2 cellular contexts compared by ENCODE assay signal in the genomic region with DNA sequence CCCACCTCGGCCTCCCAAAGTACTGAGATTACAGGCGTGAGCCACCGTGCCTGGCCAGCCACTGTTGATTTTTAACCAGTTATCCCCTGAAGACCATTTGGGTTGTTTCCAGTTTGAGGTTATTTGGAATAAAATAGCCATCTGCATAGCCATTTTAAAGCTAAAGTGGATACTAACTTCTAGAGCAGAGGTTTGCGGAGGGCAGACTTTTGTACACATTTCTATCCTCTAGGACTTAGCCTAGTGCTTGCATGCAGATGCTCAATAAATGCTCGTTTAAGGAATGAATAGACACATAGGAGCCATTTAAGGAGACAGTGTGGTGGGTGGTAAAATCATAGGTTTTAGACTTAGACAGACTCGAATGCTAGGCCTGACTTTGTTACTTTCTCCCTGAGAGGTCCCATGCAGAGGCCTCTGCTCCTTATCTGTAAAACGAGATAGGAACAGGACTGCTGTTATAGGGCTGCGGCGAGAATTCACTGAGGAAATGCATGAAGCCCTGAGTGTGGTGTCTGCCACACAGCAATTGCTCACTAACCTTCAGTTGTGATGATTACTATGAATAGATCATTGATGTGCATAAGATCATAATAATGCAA.
TF ChIP-seq lines count a peak whose summit lies in the region.

No MANE protein-coding gene starts in this region.

TF ChIP-seq in SK-N-SH, 30 proteins besides CTCF, POLR2A, EP300 and RAD21 (continued from another document):
- no peak for TF ChIP-seq FOXM1 (IDR thresholded peaks at IDR 0.05; ENCODE audit: low read depth)
- no peak for TF ChIP-seq NRF1 (IDR thresholded peaks at IDR 0.05; ENCODE audit: low read depth, low read length)
- TF ChIP-seq GATA2 (CRISPR knock-in tag; IDR thresholded peaks at IDR 0.05) = no peak
- TF ChIP-seq MEF2A (IDR thresholded peaks at IDR 0.05; ENCODE audit: borderline replicate concordance, low read depth) = no peak
- no peak for TF ChIP-seq POLR2AphosphoS5 (IDR thresholded peaks at IDR 0.05; ENCODE audit: low read depth, low read length)
- TF ChIP-seq, protein P1, sequence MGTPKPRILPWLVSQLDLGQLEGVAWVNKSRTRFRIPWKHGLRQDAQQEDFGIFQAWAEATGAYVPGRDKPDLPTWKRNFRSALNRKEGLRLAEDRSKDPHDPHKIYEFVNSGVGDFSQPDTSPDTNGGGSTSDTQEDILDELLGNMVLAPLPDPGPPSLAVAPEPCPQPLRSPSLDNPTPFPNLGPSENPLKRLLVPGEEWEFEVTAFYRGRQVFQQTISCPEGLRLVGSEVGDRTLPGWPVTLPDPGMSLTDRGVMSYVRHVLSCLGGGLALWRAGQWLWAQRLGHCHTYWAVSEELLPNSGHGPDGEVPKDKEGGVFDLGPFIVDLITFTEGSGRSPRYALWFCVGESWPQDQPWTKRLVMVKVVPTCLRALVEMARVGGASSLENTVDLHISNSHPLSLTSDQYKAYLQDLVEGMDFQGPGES (IDR thresholded peaks at IDR 0.05; ENCODE audit: low read depth, low read length) = no peak
- no peak for TF ChIP-seq USF2 (IDR thresholded peaks at IDR 0.05; ENCODE audit: borderline replicate concordance, low read depth, low read length)
TF ChIP-seq in SK-N-SH: peak in this region for 0.

TF ChIP-seq in SK-N-SH treated with all-trans-retinoic acid at 6 μM for 48 hours, 23 proteins besides CTCF, POLR2A, EP300 and RAD21 (continued from another document):
- no peak for TF ChIP-seq ZNF8 (CRISPR knock-in tag; IDR thresholded peaks at IDR 0.05)
- TF ChIP-seq TCF4 (CRISPR knock-in tag; IDR thresholded peaks at IDR 0.05; ENCODE audit: borderline replicate concordance) = no peak
- TF ChIP-seq, protein P2, sequence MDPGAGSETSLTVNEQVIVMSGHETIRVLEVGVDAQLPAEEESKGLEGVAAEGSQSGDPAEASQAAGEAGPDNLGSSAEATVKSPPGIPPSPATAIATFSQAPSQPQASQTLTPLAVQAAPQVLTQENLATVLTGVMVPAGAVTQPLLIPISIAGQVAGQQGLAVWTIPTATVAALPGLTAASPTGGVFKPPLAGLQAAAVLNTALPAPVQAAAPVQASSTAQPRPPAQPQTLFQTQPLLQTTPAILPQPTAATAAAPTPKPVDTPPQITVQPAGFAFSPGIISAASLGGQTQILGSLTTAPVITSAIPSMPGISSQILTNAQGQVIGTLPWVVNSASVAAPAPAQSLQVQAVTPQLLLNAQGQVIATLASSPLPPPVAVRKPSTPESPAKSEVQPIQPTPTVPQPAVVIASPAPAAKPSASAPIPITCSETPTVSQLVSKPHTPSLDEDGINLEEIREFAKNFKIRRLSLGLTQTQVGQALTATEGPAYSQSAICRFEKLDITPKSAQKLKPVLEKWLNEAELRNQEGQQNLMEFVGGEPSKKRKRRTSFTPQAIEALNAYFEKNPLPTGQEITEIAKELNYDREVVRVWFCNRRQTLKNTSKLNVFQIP (CRISPR knock-in tag; IDR thresholded peaks at IDR 0.05; ENCODE audit: borderline replicate concordance, low read depth) = no peak
